Comparison of ENCODE assay signal across 23 cellular contexts in genomic region chr11:13694115-13694514, GRCh38.
"Had no signal": no experiment of that assay in that cellular context is flagged by ENCODE, and none has a peak within 500 bp of the region (broad histone marks: within the 10 kb centered on the region; RNA-seq: fewer than 3 reads in every experiment).

No MANE protein-coding gene starts in this region.

- DNase-seq: activated B cell treated with CpG ODN at 0.5 μM for 24 hours; activated CD4-positive, alpha-beta T cell treated with anti-CD3 and anti-CD28 coated beads for 1 hour; activated CD4-positive, alpha-beta T cell treated with anti-CD3 and anti-CD28 coated beads, Interleukin-2, amount 10 ng/mL, durations not matched to agents 24 days and 14 days; activated CD4-positive, alpha-beta T cell treated with anti-CD3 and anti-CD28 coated beads, Interleukin-2, amount 50 U/mL, for 48 hours; activated CD8-positive, alpha-beta memory T cell treated with anti-CD3 and anti-CD28 coated beads, Interleukin-2, amount 10 ng/mL, durations not matched to agents 7 days and 5 days; activated gamma-delta T cell; activated naive CD4-positive, alpha-beta T cell treated with anti-CD3 and anti-CD28 coated beads for 36 hours; activated T-cell treated with anti-CD3 and anti-CD28 coated beads, Interleukin-2, amount 50 U/mL, for 24 hours; amygdala; brain microvascular endothelial cell; cerebellar nuclear complex; Karpas-422; NCI-H1105 treated with DMSO at 0.1 percent for 48 hours; NCI-H1436 treated with DMSO at 0.1 percent for 48 hours; NCI-H187; NCI-H524; PC-3; SHP77 treated with DMSO at 0.1 percent for 48 hours; T-helper 2 cell; T1000 had no signal

- ATAC-seq: activated CD8-positive, alpha-beta memory T cell treated with anti-CD3 and anti-CD28 coated beads, Interleukin-2, amount 10 ng/mL, durations not matched to agents 7 days and 5 days; activated T-helper 17 cell treated with anti-CD3 and anti-CD28 coated beads, Interleukin-2, amount 50 U/mL, for 72 hours; PC-3 had no signal

- H3K27ac ChIP-seq: brain microvascular endothelial cell, cardiac muscle cell had no signal

- H3K4me3 Mint-ChIP-seq: activated B cell treated with CpG ODN at 0.5 μM for 24 hours; activated CD4-positive, alpha-beta T cell treated with anti-CD3 and anti-CD28 coated beads, Interleukin-2, amount 10 ng/mL, durations not matched to agents 24 days and 14 days; activated CD8-positive, alpha-beta memory T cell treated with anti-CD3 and anti-CD28 coated beads, Interleukin-2, amount 10 ng/mL, durations not matched to agents 7 days and 5 days; activated naive CD4-positive, alpha-beta T cell treated with anti-CD3 and anti-CD28 coated beads for 36 hours; activated naive CD8-positive, alpha-beta T cell; activated T-cell treated with anti-CD3 and anti-CD28 coated beads, Interleukin-2, amount 50 U/mL, for 24 hours; activated T-helper 17 cell treated with anti-CD3 and anti-CD28 coated beads, Interleukin-2, amount 50 U/mL, for 72 hours had no signal

- H3K27ac Mint-ChIP-seq: activated B cell treated with CpG ODN at 0.5 μM for 24 hours; activated CD4-positive, alpha-beta T cell treated with anti-CD3 and anti-CD28 coated beads, Interleukin-2, amount 10 ng/mL, durations not matched to agents 24 days and 14 days; activated CD8-positive, alpha-beta memory T cell treated with anti-CD3 and anti-CD28 coated beads, Interleukin-2, amount 10 ng/mL, durations not matched to agents 7 days and 5 days; activated naive CD4-positive, alpha-beta T cell treated with anti-CD3 and anti-CD28 coated beads for 36 hours; activated naive CD8-positive, alpha-beta T cell; activated T-cell treated with anti-CD3 and anti-CD28 coated beads, Interleukin-2, amount 50 U/mL, for 24 hours; activated T-helper 17 cell treated with anti-CD3 and anti-CD28 coated beads, Interleukin-2, amount 50 U/mL, for 72 hours had no signal

- H3K27me3 Mint-ChIP-seq: activated B cell treated with CpG ODN at 0.5 μM for 24 hours; activated CD4-positive, alpha-beta T cell treated with anti-CD3 and anti-CD28 coated beads, Interleukin-2, amount 10 ng/mL, durations not matched to agents 24 days and 14 days; activated CD8-positive, alpha-beta memory T cell treated with anti-CD3 and anti-CD28 coated beads, Interleukin-2, amount 10 ng/mL, durations not matched to agents 7 days and 5 days; activated naive CD8-positive, alpha-beta T cell; activated T-cell treated with anti-CD3 and anti-CD28 coated beads, Interleukin-2, amount 50 U/mL, for 24 hours; activated T-helper 17 cell treated with anti-CD3 and anti-CD28 coated beads, Interleukin-2, amount 50 U/mL, for 72 hours had no signal

- H3K9me3 Mint-ChIP-seq: activated naive CD4-positive, alpha-beta T cell treated with anti-CD3 and anti-CD28 coated beads for 36 hours; activated T-cell treated with anti-CD3 and anti-CD28 coated beads, Interleukin-2, amount 50 U/mL, for 24 hours; activated T-helper 17 cell treated with anti-CD3 and anti-CD28 coated beads, Interleukin-2, amount 50 U/mL, for 72 hours had no signal
